ENCODE assay signal across 13 cellular contexts in the genomic region with DNA sequence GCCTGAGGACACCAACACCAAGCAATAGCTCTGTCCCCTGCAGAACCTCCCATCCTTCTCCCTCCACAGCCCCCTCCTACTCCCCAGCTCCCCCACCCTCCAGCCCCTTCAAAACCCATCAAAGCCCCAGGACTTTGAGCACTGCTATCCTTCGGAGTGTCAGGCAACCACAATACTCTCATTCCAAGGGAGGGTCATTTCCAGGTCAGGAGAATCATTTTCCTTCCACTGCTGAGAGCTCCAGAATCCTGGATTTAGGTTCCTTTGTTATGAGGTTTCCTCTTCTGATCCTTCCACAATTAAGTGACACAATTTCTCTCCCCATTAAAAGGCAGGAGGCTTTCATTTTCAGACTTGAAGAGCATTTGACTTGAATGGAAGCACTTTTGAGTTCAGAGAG. TPM values are rescaled to one million over a fixed set of nuclear protein-coding genes. Genes with fewer than 3 reads are reported as not detected.
A peak's percentile ranks its signal among the peaks of the same experiment; 100 is the strongest.
DNase-seq lines count a peak whose midpoint lies in the region; ATAC-seq and TF ChIP-seq lines count a peak whose summit lies in the region.
"Had no signal": no experiment of that assay in that cellular context is flagged by ENCODE, and none has a peak within 500 bp of the region (broad histone marks: within the 10 kb centered on the region; RNA-seq: fewer than 3 reads in every experiment).

No MANE protein-coding gene starts in this region.

- H3K9me3 ChIP-seq in Caco-2: no peaks in the 10 kb centered on the region
- no peaks in the 10 kb centered on the region for H3K9me3 ChIP-seq in effector memory CD4-positive, alpha-beta T cell (ENCODE audit: control insufficient read depth, low read length)
- H3K9me3 ChIP-seq in parathyroid adenoma (ENCODE audit: control insufficient read depth, low read length): no peaks in the 10 kb centered on the region
- H3K9me3 ChIP-seq in vagina: no peaks in the 10 kb centered on the region

- ATAC-seq in GM19328 (IDR thresholded peaks at IDR 0.05; ENCODE audit: unreplicated experiment): no peak

- no peak for TF ChIP-seq POLR2A in vagina (IDR thresholded peaks at IDR 0.05)

- peaks cover 16% of the 10 kb centered on the region for H3K27me3 Mint-ChIP-seq in Caco-2 (ENCODE audit: insufficient read depth, unreplicated experiment)

- in situ Hi-C loops in GM13976 (cut with MboI; ENCODE audit: low sequenced_read_pairs, unreplicated experiment): no loop called here

- DNase-seq in Caco-2 (no peak), NCI-H2227 (lab: John Stamatoyannopoulos, UW; ENCODE audit: unreplicated experiment) (peak; percentile 60), vagina (ENCODE audit: extremely low spot score in 2 of 2) (no peak), epidermal melanocyte (ENCODE audit: insufficient read length, low spot score) (no peak), GM13976 (ENCODE audit: low spot score) (no peak)
- DNase-seq in effector memory CD4-positive, alpha-beta T cell: no peak
- DNase-seq: cortex of kidney, NCI-H2029 treated with DMSO at 0.1 percent for 48 hours, SIG-M5 had no signal

- CTCF ChIA-PET in Caco-2 (lab: Charles Lee): no interaction called here

- peak overlapping the region; percentile 55 for H3K4me2 ChIP-seq in parathyroid adenoma (ENCODE audit: low read length)

- H3K27me3 ChIP-seq in Caco-2 (replicated peaks; ENCODE audit: control insufficient read depth, insufficient read depth, low read length) (no peaks in the 10 kb centered on the region), parathyroid adenoma (ENCODE audit: control insufficient read depth, insufficient read depth, low read length) (no peaks in the 10 kb centered on the region), vagina (no peaks in the 10 kb centered on the region)
- H3K27me3 ChIP-seq in effector memory CD4-positive, alpha-beta T cell (replicated peaks; ENCODE audit: control insufficient read depth, insufficient read depth, low read length, poor library complexity, severe bottlenecking): no peaks in the 10 kb centered on the region

- peak overlapping the region; percentile 15 for H3K4me3 Mint-ChIP-seq in Caco-2 (ENCODE audit: unreplicated experiment)

- H3K4me1 Mint-ChIP-seq in Caco-2 (ENCODE audit: low read depth, unreplicated experiment): no peaks in the 10 kb centered on the region

- no peaks in the 10 kb centered on the region for H3K36me3 Mint-ChIP-seq in Caco-2 (ENCODE audit: insufficient read depth, unreplicated experiment)

- no peaks in the 10 kb centered on the region for H3K4me1 ChIP-seq in Caco-2
- H3K4me1 ChIP-seq in effector memory CD4-positive, alpha-beta T cell (ENCODE audit: control insufficient read depth, insufficient read depth, low read length, poor library complexity, severe bottlenecking): peaks cover 30% of the 10 kb centered on the region
- H3K4me1 ChIP-seq in parathyroid adenoma: no peaks in the 10 kb centered on the region
- H3K4me1 ChIP-seq in vagina: peaks cover 6% of the 10 kb centered on the region

- BruUV-seq in Caco-2 (replicated peaks; lab: Mats Ljungman, UMichigan): no TSS peak

- no peak overlapping the region for H2AFZ ChIP-seq in parathyroid adenoma

- POLR2A ChIA-PET in Caco-2 (lab: Charles Lee): no interaction called here

- H3K36me3 ChIP-seq in Caco-2 (ENCODE audit: control insufficient read depth, insufficient read depth, low read length) (no peaks in the 10 kb centered on the region), parathyroid adenoma (ENCODE audit: control insufficient read depth, insufficient read depth, low read length) (no peaks in the 10 kb centered on the region), vagina (no peaks in the 10 kb centered on the region)
- no peaks in the 10 kb centered on the region for H3K36me3 ChIP-seq in effector memory CD4-positive, alpha-beta T cell (ENCODE audit: control insufficient read depth, insufficient read depth, low read length)

- no peak overlapping the region for H3K4me3 ChIP-seq in Caco-2 (ENCODE audit: low read depth, low read length)
- H3K4me3 ChIP-seq in effector memory CD4-positive, alpha-beta T cell (ENCODE audit: insufficient read depth, low read depth, low read length, poor library complexity, severe bottlenecking): peak overlapping the region; percentile 39
- H3K4me3 ChIP-seq in parathyroid adenoma (ENCODE audit: low read depth, low read length): no peak overlapping the region
- H3K4me3 ChIP-seq in vagina: peak overlapping the region in 1 of 2 donors; percentile 2

- H3K27ac Mint-ChIP-seq in Caco-2 (ENCODE audit: unreplicated experiment): no peak overlapping the region

- no peaks in the 10 kb centered on the region for H3K79me2 ChIP-seq in parathyroid adenoma

- no peak overlapping the region for H3K9ac ChIP-seq in parathyroid adenoma

- TF ChIP-seq CTCF in Caco-2 (IDR thresholded peaks at IDR 0.05; ENCODE audit: insufficient read depth in 1 of 2, low read depth in 1 of 2, low read length in 1 of 2, severe bottlenecking in 1 of 2, unreplicated experiment in 1 of 2) (no peak), parathyroid adenoma (IDR thresholded peaks at IDR 0.05) (no peak), vagina (IDR thresholded peaks at IDR 0.05) (no peak), GM13976 (IDR thresholded peaks at IDR 0.05; ENCODE audit: borderline replicate concordance, control extremely low read depth, extremely low read depth, insufficient read depth, missing control alignments) (no peak)

- H3K9me3 Mint-ChIP-seq in Caco-2 (ENCODE audit: unreplicated experiment): peaks cover 19% of the 10 kb centered on the region

- intact Hi-C loops in Caco-2 (cut with micrococcal nuclease; ENCODE audit: unreplicated experiment) (no loop called here), vagina (cut with DNase I) (no loop called here)

- no peak overlapping the region for H3K27ac ChIP-seq in effector memory CD4-positive, alpha-beta T cell (ENCODE audit: insufficient read depth, low read length, poor library complexity, severe bottlenecking)
- H3K27ac ChIP-seq in parathyroid adenoma (no peak overlapping the region), vagina (no peak overlapping the region)

RNA-seq across cellular contexts. Expression of a gene that starts 24.4 kb away (rescaled TPM):
- total RNA-seq in Caco-2 (2022) (not detected in 2 replicates), vagina (not detected)
- total RNA-seq: HT-29, omental fat pad had no signal
